Comparison of ENCODE assay signal across 22 cellular contexts in the genomic region with DNA sequence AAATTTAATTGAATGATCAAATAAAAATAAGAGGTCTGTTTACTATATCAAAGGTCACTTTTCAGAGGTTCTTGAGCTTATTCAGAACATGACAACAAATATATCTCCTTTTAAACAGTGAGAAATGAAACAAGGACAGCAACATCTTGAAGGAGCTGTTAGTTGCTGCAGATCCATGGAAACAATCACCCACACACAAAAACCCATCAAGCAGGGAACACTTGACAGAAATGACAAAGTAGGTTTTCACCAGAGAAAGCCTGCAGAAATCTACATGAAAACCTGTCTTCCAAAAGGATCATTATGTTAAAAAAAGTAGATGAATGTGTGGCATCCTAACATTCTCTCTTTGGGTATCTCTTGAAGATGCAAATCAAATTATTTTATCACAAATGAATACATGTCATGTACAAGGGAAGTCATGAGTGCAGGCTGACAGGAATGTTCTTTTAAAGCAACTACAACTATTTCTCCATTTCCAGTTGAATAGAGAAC.
DNase-seq lines count a peak whose midpoint lies in the region; ATAC-seq lines count a peak whose summit lies in the region.
"Had no signal": no experiment of that assay in that cellular context is flagged by ENCODE, and none has a peak within 500 bp of the region (broad histone marks: within the 10 kb centered on the region; RNA-seq: fewer than 3 reads in every experiment).

No MANE protein-coding gene starts in this region.

- ATAC-seq in GM21825 (IDR thresholded peaks at IDR 0.05; ENCODE audit: unreplicated experiment) (no peak), GM19455 (IDR thresholded peaks at IDR 0.05; ENCODE audit: unreplicated experiment) (no peak), HG02938 (IDR thresholded peaks at IDR 0.05; ENCODE audit: unreplicated experiment) (no peak)
- ATAC-seq: CD8-positive, alpha-beta T cell; GM12878 had no signal

- H3K27me3 ChIP-seq in Karpas-422 (ENCODE audit: low read length) = no peaks in the 10 kb centered on the region
- H3K27me3 ChIP-seq: BLaER1 treated with 17β-estradiol and CSF1 and Interleukin-3, amounts not matched to agents 10 nM and 100 nM had no signal

- peak; percentile 21 for DNase-seq in Ammon's horn (ENCODE audit: low spot score)
- peak; percentile 16 for DNase-seq in Karpas-422
- DNase-seq in inferior parietal cortex (ENCODE audit: extremely low spot score) = peak; percentile 27
- peak; percentile 69 for DNase-seq in putamen (ENCODE audit: low spot score)
- no peak for DNase-seq in COR-L47 (lab: John Stamatoyannopoulos, UW)
- DNase-seq: 8988T; ACHN; CD4-positive, alpha-beta T cell; CD8-positive, alpha-beta T cell; DMS 273 treated with DMSO at 0.1 percent for 48 hours; DMS153; DMS53; DMS79; DND-41; EL; GDM1 had no signal

- no peaks in the 10 kb centered on the region for H3K4me1 ChIP-seq in Karpas-422 (ENCODE audit: low read length)
- H3K4me1 ChIP-seq: BLaER1 treated with 17β-estradiol and CSF1 and Interleukin-3, amounts not matched to agents 10 nM and 100 nM had no signal

- no peak overlapping the region for H2AFZ ChIP-seq in Karpas-422 (ENCODE audit: low read length)

- H3K9ac ChIP-seq in Karpas-422 (ENCODE audit: low read length) = no peak overlapping the region
- H3K9ac ChIP-seq: BLaER1 treated with 17β-estradiol and CSF1 and Interleukin-3, amounts not matched to agents 10 nM and 100 nM had no signal

- H3K9me3 ChIP-seq in Karpas-422 (ENCODE audit: low read length) = peaks cover 20% of the 10 kb centered on the region

- no peaks in the 10 kb centered on the region for H3K79me2 ChIP-seq in Karpas-422 (ENCODE audit: low read length)

- no peaks in the 10 kb centered on the region for H4K20me1 ChIP-seq in Karpas-422 (ENCODE audit: insufficient read depth, low read depth, low read length)
- H4K20me1 ChIP-seq: BLaER1 treated with 17β-estradiol and CSF1 and Interleukin-3, amounts not matched to agents 10 nM and 100 nM had no signal

- no peak overlapping the region for H3K4me3 ChIP-seq in Karpas-422 (ENCODE audit: low read length)
- H3K4me3 ChIP-seq: BLaER1 treated with 17β-estradiol and CSF1 and Interleukin-3, amounts not matched to agents 10 nM and 100 nM; GM12878 had no signal

- no peak overlapping the region for H3K4me2 ChIP-seq in Karpas-422 (ENCODE audit: low read depth, low read length, poor library complexity, severe bottlenecking)
- H3K4me2 ChIP-seq: BLaER1 treated with 17β-estradiol and CSF1 and Interleukin-3, amounts not matched to agents 10 nM and 100 nM had no signal

- no peaks in the 10 kb centered on the region for H3K9me2 ChIP-seq in Karpas-422 (replicated peaks; ENCODE audit: insufficient read depth, low read length)

- H3K27ac ChIP-seq in Karpas-422 (ENCODE audit: low read length) = no peak overlapping the region
- H3K27ac ChIP-seq: BLaER1 treated with 17β-estradiol and CSF1 and Interleukin-3, amounts not matched to agents 10 nM and 100 nM; C4-2B had no signal

- H3K36me3 ChIP-seq in Karpas-422 (ENCODE audit: insufficient read depth, low read length) = no peaks in the 10 kb centered on the region
- H3K36me3 ChIP-seq: BLaER1 treated with 17β-estradiol and CSF1 and Interleukin-3, amounts not matched to agents 10 nM and 100 nM had no signal
